ENCODE assay signal across 8 cellular contexts in the genomic region with DNA sequence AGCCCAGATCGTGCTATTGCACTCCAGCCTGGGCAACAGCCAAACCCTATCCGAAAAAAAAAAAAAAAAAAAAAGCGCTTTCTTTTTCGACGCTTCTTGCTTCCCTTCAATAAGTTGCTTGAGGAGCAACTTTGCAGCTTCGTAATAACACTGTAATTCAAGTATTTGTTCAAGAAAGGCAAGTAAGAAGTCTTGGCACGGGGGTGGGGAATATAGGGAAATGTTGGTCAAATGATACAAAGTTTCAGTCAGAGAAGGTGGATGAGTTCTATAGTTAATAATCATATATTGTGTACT. TPM values are rescaled to one million over a fixed set of nuclear protein-coding genes. Genes with fewer than 3 reads are reported as not detected.
DNase-seq lines count a peak whose midpoint lies in the region; ATAC-seq, FAIRE-seq and TF ChIP-seq lines count a peak whose summit lies in the region.

No MANE protein-coding gene starts in this region.

- 19% methylated on average over 7 of the region's 7 CpGs for WGBS in A549 (ENCODE audit: missing lambda C conversion rate)
- WGBS in IMR-90 (ENCODE audit: extremely low coverage in 2 of 2, insufficient read length in 1 of 2), 2 experiments = 0% methylated on average over 1 of the region's 7 CpGs; no CpG with 5 or more reads in 1 of the 2 experiments
- 0% methylated on average over 5 of the region's 7 CpGs for WGBS in mammary epithelial cell (ENCODE audit: low coverage, missing lambda C conversion rate)

- H3K9ac ChIP-seq in IMR-90 (ENCODE audit: low read depth, low read length) = peak overlapping the region; percentile 72; the same call in 1 of the 2 replicates
- peak overlapping the region; percentile 79 for H3K9ac ChIP-seq in mammary epithelial cell (ENCODE audit: insufficient read depth, low read length)

- peak overlapping the region; percentile 13; the same call in 1 of the 2 replicates for H3K56ac ChIP-seq in IMR-90 (ENCODE audit: extremely low read depth, insufficient read depth, low read length)

- intact Hi-C loops in IMR-90 (cut with micrococcal nuclease) = loop anchor here (2.0 kb wide), 1 partner anchor 106 kb away; no protein-coding TSS in a partner anchor
- intact Hi-C loops in mammary epithelial cell (cut with micrococcal nuclease) = loop anchor here (2.0 to 5.0 kb wide), 2 partner anchors 40 to 64 kb away; a partner anchor contains a TSS

- H3K18ac ChIP-seq in IMR-90 (ENCODE audit: low read depth, low read length) = no peak overlapping the region

- H2BK120ac ChIP-seq in IMR-90 (ENCODE audit: low read depth, low read length) = no peak overlapping the region

- peak overlapping the region; percentile 63 for H3K4me3 ChIP-seq in A549
- peak overlapping the region; percentile 70 for H3K4me3 ChIP-seq in IMR-90 (ENCODE audit: insufficient read depth, low read depth, low read length)
- H3K4me3 ChIP-seq in mammary epithelial cell (replicated peaks in 1 of 3; ENCODE audit: insufficient read depth in 1 of 3, low read depth in 2 of 3, low read length in 3 of 3) = peak overlapping the region; percentile 77 to 98 (median 94)

- no peak for TF ChIP-seq CTCF in A549 (IDR thresholded peaks at IDR 0.05)
- no peak for TF ChIP-seq CTCF in IMR-90 (conservative IDR thresholded peaks at IDR 0.05; ENCODE audit: low read depth, low read length)
- no peak for TF ChIP-seq CTCF in mammary epithelial cell (conservative IDR thresholded peaks at IDR 0.05 in 1 of 2, IDR thresholded peaks at IDR 0.05 in 1 of 2; ENCODE audit: extremely low read depth in 1 of 2, insufficient read depth in 1 of 2, low read depth in 1 of 2, low read length in 2 of 2)

- dilution Hi-C loops in IMR-90 (cut with HindIII; ENCODE audit: low sequenced_read_pairs, unreplicated experiment) = no loop called here
- dilution Hi-C loops in mammary epithelial cell (cut with HindIII; ENCODE audit: low sequenced_read_pairs) = no loop called here

- peaks cover 9 to 40% of the 10 kb centered on the region in 2 experiments for H3K79me1 ChIP-seq in IMR-90 (ENCODE audit: low read depth in 1 of 2, low read length in 2 of 2)

- peaks cover 58% of the 10 kb centered on the region for H3K79me2 ChIP-seq in mammary epithelial cell (ENCODE audit: insufficient read depth, low read length)

- no peak for DNase-seq in A549 (ENCODE audit: low read depth in 1 of 2, low spot score in 1 of 2)
- DNase-seq in IMR-90 = no peak
- no peak for DNase-seq in mammary epithelial cell
- DNase-seq in midbrain (lab: John Stamatoyannopoulos, UW) = peak; percentile 0
- no peak for DNase-seq in stimulated activated CD4-positive, alpha-beta T cell treated with anti-CD3 and anti-CD28 coated beads, Interleukin-15, amount 100 ng/mL, for 24 hours

- CTCF ChIA-PET in A549 (lab: Yijun Ruan, JAX) (interaction anchor here (0.6 to 2.9 kb wide), 2 partner anchors 66 to 551 kb away, joined by 3 to 9 read pairs; no protein-coding TSS in a partner anchor), IMR-90 (lab: Yijun Ruan, JAX) (interaction anchor here (1.5 kb wide), 1 partner anchor 27 kb away, joined by 4 read pairs; no protein-coding TSS in a partner anchor), mammary epithelial cell (lab: Charles Lee; ENCODE audit: low non-redundant PET) (interaction anchor here (0.6 kb wide), 1 partner anchor 27 kb away, joined by 22 read pairs; no protein-coding TSS in a partner anchor)

- no peak overlapping the region for H2BK15ac ChIP-seq in IMR-90 (ENCODE audit: low read depth, low read length)

- H3K9me3 ChIP-seq in A549 = no peaks in the 10 kb centered on the region
- H3K9me3 ChIP-seq in IMR-90 (ENCODE audit: control insufficient read depth, insufficient read depth, low read length) = no peaks in the 10 kb centered on the region
- no peaks in the 10 kb centered on the region for H3K9me3 ChIP-seq in mammary epithelial cell (replicated peaks; ENCODE audit: insufficient read depth, low read length)

- ATAC-seq in A549 (no peak), IMR-90 (ENCODE audit: low read depth) (no peak), HG03280 (IDR thresholded peaks at IDR 0.05; ENCODE audit: unreplicated experiment) (no peak), GM21786 (IDR thresholded peaks at IDR 0.05; ENCODE audit: unreplicated experiment) (no peak), GM19397 (IDR thresholded peaks at IDR 0.05; ENCODE audit: unreplicated experiment) (no peak)

- TF ChIP-seq RAD21 in A549 (conservative IDR thresholded peaks at IDR 0.05 in 1 of 2, IDR thresholded peaks at IDR 0.05 in 1 of 2) (no peak), IMR-90 (IDR thresholded peaks at IDR 0.05; ENCODE audit: low read length) (no peak)

- no peak overlapping the region for H2BK20ac ChIP-seq in IMR-90 (ENCODE audit: low read depth, low read length)

- H3K14ac ChIP-seq in IMR-90 (replicated peaks; ENCODE audit: low read depth, low read length) = peak overlapping the region; percentile 81

- FAIRE-seq in A549 (lab: Jason Lieb, UNC) = no peak

- H3K4ac ChIP-seq in IMR-90 (ENCODE audit: low read depth, low read length) = peak overlapping the region; percentile 78

- POLR2A ChIA-PET in A549 (lab: Yijun Ruan, JAX) (no interaction called here), IMR-90 (lab: Charles Lee; ENCODE audit: unreplicated experiment) (interaction anchor here (0.6 kb wide), 2 partner anchors 170 to 178 kb away, joined by 7 to 10 read pairs; a partner anchor contains a TSS)

- H2AFZ ChIP-seq in IMR-90 (replicated peaks; ENCODE audit: low read length, poor library complexity) (peak overlapping the region; percentile 96), mammary epithelial cell (ENCODE audit: low read depth, low read length) (peak overlapping the region; percentile 86)

- H3K27ac ChIP-seq in A549 = peak overlapping the region; percentile 89 to 97
- peak overlapping the region; percentile 76; the same call in 1 of the 2 replicates for H3K27ac ChIP-seq in IMR-90 (ENCODE audit: insufficient read depth, low read length)
- peak overlapping the region; percentile 73 for H3K27ac ChIP-seq in mammary epithelial cell (ENCODE audit: insufficient read depth, low read depth, low read length)

- H3K27me3 ChIP-seq in IMR-90 (ENCODE audit: control insufficient read depth, insufficient read depth, low read length) = no peaks in the 10 kb centered on the region
- H3K27me3 ChIP-seq in mammary epithelial cell (ENCODE audit: insufficient read depth, low read length) = no peaks in the 10 kb centered on the region

- BruUV-seq in IMR-90 (replicated peaks; lab: Mats Ljungman, UMichigan) = no TSS peak
- BruUV-seq in mammary epithelial cell (replicated peaks; lab: Mats Ljungman, UMichigan) = no TSS peak

- H3K36me3 ChIP-seq in IMR-90 (ENCODE audit: control insufficient read depth, insufficient read depth, low read length) = no peaks in the 10 kb centered on the region
- no peaks in the 10 kb centered on the region for H3K36me3 ChIP-seq in mammary epithelial cell (ENCODE audit: insufficient read depth, low read length)

- no peak overlapping the region for H4K5ac ChIP-seq in IMR-90 (ENCODE audit: low read depth, low read length)

- in situ Hi-C loops in IMR-90 (cut with MboI; ENCODE audit: low sequenced_read_pairs) = no loop called here
- in situ Hi-C loops in mammary epithelial cell (cut with MboI; ENCODE audit: low sequenced_read_pairs in 2 of 2) = no loop called here

- peaks cover 3% of the 10 kb centered on the region; the same call in 1 of the 2 replicates for H3K9me1 ChIP-seq in IMR-90 (ENCODE audit: insufficient read depth, low read length)

- no peak for TF ChIP-seq EP300 in A549 (IDR thresholded peaks at IDR 0.05)

- H4K91ac ChIP-seq in IMR-90 (ENCODE audit: insufficient read depth, low read depth, low read length) = 0 out of 2 replicates have a peak overlapping the region, but pooled peaks have one; percentile 31

- H2BK5ac ChIP-seq in IMR-90 (ENCODE audit: low read depth, low read length, poor library complexity, severe bottlenecking) = peak overlapping the region; percentile 79

- H4K8ac ChIP-seq in IMR-90 (ENCODE audit: low read depth in 2 of 2, low read length in 2 of 2) = peak overlapping the region; percentile 37 to 90

- peaks cover 23% of the 10 kb centered on the region; the same call in 2 of the 3 replicates for H3K4me1 ChIP-seq in A549
- peaks cover 8% of the 10 kb centered on the region for H3K4me1 ChIP-seq in IMR-90 (ENCODE audit: control insufficient read depth, insufficient read depth, low read length)
- H3K4me1 ChIP-seq in mammary epithelial cell (ENCODE audit: insufficient read depth, low read length) = peaks cover 8% of the 10 kb centered on the region

- H2AK5ac ChIP-seq in IMR-90 (ENCODE audit: low read depth, low read length) = no peak overlapping the region

- no peak for TF ChIP-seq POLR2A in A549 (IDR thresholded peaks at IDR 0.05; ENCODE audit: low read length)
- TF ChIP-seq POLR2A in IMR-90 (IDR thresholded peaks at IDR 0.05; ENCODE audit: low read depth, low read length) = no peak

- H4K20me1 ChIP-seq in IMR-90 (ENCODE audit: insufficient read depth, low read length) = peaks cover 25% of the 10 kb centered on the region
- no peaks in the 10 kb centered on the region for H4K20me1 ChIP-seq in mammary epithelial cell (ENCODE audit: insufficient read depth, low read length)

- peak overlapping the region; percentile 98 for H2AK9ac ChIP-seq in IMR-90 (replicated peaks; ENCODE audit: low read depth, low read length, poor library complexity)

- H3K4me2 ChIP-seq in A549 = peak overlapping the region; percentile 75
- peak overlapping the region; percentile 71 for H3K4me2 ChIP-seq in IMR-90 (ENCODE audit: low read depth, low read length)
- peak overlapping the region; percentile 87 for H3K4me2 ChIP-seq in mammary epithelial cell (ENCODE audit: insufficient read depth, low read depth, low read length)

- peak overlapping the region; percentile 48; the same call in 1 of the 2 replicates for H3K23ac ChIP-seq in IMR-90 (ENCODE audit: low read depth, low read length)

RNA-seq across cellular contexts. Expression of a gene that starts 0.9 kb away (rescaled TPM):
- polyA plus RNA-seq in A549 (2011; rRNA removed) = 140 and 147 TPM in 2 replicates
- polyA plus RNA-seq in A549 (2012; cell fraction: cytosol; rRNA removed) = 103 and 116 TPM in 2 replicates
- polyA plus RNA-seq in A549 (2012; cell fraction: nucleus; rRNA removed) = 43.3 and 48.8 TPM in 2 replicates
- 92.7 to 99.6 TPM (median 93.7 TPM) in 3 replicates for polyA plus RNA-seq in A549 (2017; fragmentation: RNase III; extraction: RNeasy Plus Mini Kit Qiagen cat#74134 plus additional on column Dnase treatment)
- 39.2 and 44.6 TPM in 2 replicates for polyA minus RNA-seq in A549 (2011; rRNA and poly(A)+ RNA removed)
- 75.5 and 83.9 TPM in 2 replicates for total RNA-seq in IMR-90 (2012; rRNA removed)
- polyA plus RNA-seq in IMR-90 (2012; rRNA removed) = 107 TPM in 2 replicates
- polyA plus RNA-seq in IMR-90 (2012; cell fraction: cytosol; rRNA removed) = 39.5 and 60.3 TPM in 2 replicates
- 11.0 and 46.7 TPM in 2 replicates for polyA plus RNA-seq in IMR-90 (2012; cell fraction: nucleus; rRNA removed; ENCODE audit: low replicate concordance)
- total RNA-seq in mammary epithelial cell = 100 to 1,000 TPM in 1 of 2 donors, 10 to 100 TPM in 1; 46.0 to 110 TPM
- 118 TPM for polyA plus RNA-seq in mammary epithelial cell
- 65.3 TPM for polyA minus RNA-seq in mammary epithelial cell

RNA-seq across cellular contexts. Expression of a gene that starts 29.4 kb away (rescaled TPM):
- polyA plus RNA-seq in A549 (2011; rRNA removed) (13.8 and 14.7 TPM in 2 replicates), A549 (2017; fragmentation: RNase III; extraction: RNeasy Plus Mini Kit Qiagen cat#74134 plus additional on column Dnase treatment) (5.0 to 6.7 TPM (median 6.0 TPM) in 3 replicates), IMR-90 (2012; rRNA removed) (13.7 and 15.8 TPM in 2 replicates), mammary epithelial cell (6.9 TPM)
- 1.5 and 2.0 TPM in 2 replicates for polyA plus RNA-seq in A549 (2012; cell fraction: cytosol; rRNA removed)
- 2.3 and 3.7 TPM in 2 replicates for polyA plus RNA-seq in A549 (2012; cell fraction: nucleus; rRNA removed)
- polyA minus RNA-seq in A549 (2011; rRNA and poly(A)+ RNA removed) = 50.6 and 53.3 TPM in 2 replicates
- total RNA-seq in IMR-90 (2012; rRNA removed) (16.7 and 18.9 TPM in 2 replicates), mammary epithelial cell (10 to 100 TPM; 24.6 to 41.8 TPM)
- 6.4 and 8.4 TPM in 2 replicates for polyA plus RNA-seq in IMR-90 (2012; cell fraction: cytosol; rRNA removed)
- polyA plus RNA-seq in IMR-90 (2012; cell fraction: nucleus; rRNA removed; ENCODE audit: low replicate concordance) = 4.3 and 13.9 TPM in 2 replicates
- 53.9 TPM for polyA minus RNA-seq in mammary epithelial cell

RNA-seq across cellular contexts. Expression of a gene that starts 39.2 kb away (rescaled TPM):
- polyA plus RNA-seq in A549 (2011; rRNA removed) (0.04 and 0.08 TPM in 2 replicates), A549 (2017; fragmentation: RNase III; extraction: RNeasy Plus Mini Kit Qiagen cat#74134 plus additional on column Dnase treatment) (0.03 to 0.05 TPM (median 0.05 TPM) in 3 replicates), IMR-90 (2012; rRNA removed) (0.55 and 0.65 TPM in 2 replicates), mammary epithelial cell (0.02 TPM)
- polyA plus RNA-seq in A549 (2012; cell fraction: cytosol; rRNA removed) = 0.01 and 0.04 TPM in 2 replicates
- 0.06 and 0.07 TPM in 2 replicates for polyA plus RNA-seq in A549 (2012; cell fraction: nucleus; rRNA removed)
- polyA minus RNA-seq in A549 (2011; rRNA and poly(A)+ RNA removed) = 0.08 TPM in 1 of 2 replicates, not detected in the other
- total RNA-seq in IMR-90 (2012; rRNA removed) (under 0.01 TPM in 2 replicates), mammary epithelial cell (not detected)
- polyA plus RNA-seq in IMR-90 (2012; cell fraction: cytosol; rRNA removed) = 0.18 and 0.23 TPM in 2 replicates
- polyA plus RNA-seq in IMR-90 (2012; cell fraction: nucleus; rRNA removed; ENCODE audit: low replicate concordance) = 0.46 and 0.94 TPM in 2 replicates
- not detected for polyA minus RNA-seq in mammary epithelial cell

RNA-seq across cellular contexts. Expression of a gene that starts 56.6 kb away (rescaled TPM):
- polyA plus RNA-seq in A549 (2011; rRNA removed) = 0.97 and 1.2 TPM in 2 replicates
- 2.6 and 3.3 TPM in 2 replicates for polyA plus RNA-seq in A549 (2012; cell fraction: cytosol; rRNA removed)
- polyA plus RNA-seq in A549 (2012; cell fraction: nucleus; rRNA removed) = 9.0 and 11.2 TPM in 2 replicates
- 2.0 to 2.2 TPM (median 2.1 TPM) in 3 replicates for polyA plus RNA-seq in A549 (2017; fragmentation: RNase III; extraction: RNeasy Plus Mini Kit Qiagen cat#74134 plus additional on column Dnase treatment)
- polyA minus RNA-seq in A549 (2011; rRNA and poly(A)+ RNA removed) = 1.4 TPM in 2 replicates
- 1.3 and 1.7 TPM in 2 replicates for total RNA-seq in IMR-90 (2012; rRNA removed)
- polyA plus RNA-seq in IMR-90 (2012; rRNA removed) = 4.8 and 6.4 TPM in 2 replicates
- 2.5 and 3.5 TPM in 2 replicates for polyA plus RNA-seq in IMR-90 (2012; cell fraction: cytosol; rRNA removed)
- 11.5 and 22.5 TPM in 2 replicates for polyA plus RNA-seq in IMR-90 (2012; cell fraction: nucleus; rRNA removed; ENCODE audit: low replicate concordance)
- 1 to 10 TPM in 1 of 2 donors, under 1 TPM in 1; 0.83 to 4.3 TPM for total RNA-seq in mammary epithelial cell
- polyA plus RNA-seq in mammary epithelial cell = 2.4 TPM
- 6.0 TPM for polyA minus RNA-seq in mammary epithelial cell
